27 cellular contexts compared by ENCODE assay signal in the genomic region with DNA sequence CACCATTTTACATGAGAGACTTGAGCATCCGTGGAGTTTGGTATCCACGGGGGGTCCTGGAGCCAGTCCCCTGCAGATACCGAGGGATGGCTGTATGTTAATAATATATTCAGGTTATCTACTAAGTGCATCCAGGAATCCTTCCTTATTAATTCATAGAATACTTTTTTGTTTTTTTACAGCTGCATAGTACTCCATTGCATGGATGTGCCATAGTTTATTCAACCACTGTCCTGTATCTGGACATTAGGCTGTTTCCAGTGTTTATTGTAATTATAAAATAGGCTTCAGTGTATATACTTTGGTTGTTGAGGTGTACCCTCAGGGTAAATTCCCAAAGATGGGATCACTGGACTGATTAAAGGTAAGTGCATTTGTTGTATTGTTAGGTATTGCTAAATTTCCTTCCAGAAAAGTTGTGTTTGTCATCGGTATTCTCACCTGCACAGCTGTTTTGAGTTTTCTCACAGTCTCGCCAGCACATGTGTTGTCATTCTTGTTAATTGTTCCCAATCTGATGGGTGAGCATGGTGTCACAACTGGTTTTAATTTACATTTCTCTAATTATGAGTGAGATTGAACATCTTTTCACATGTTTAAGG.
"Had no signal": no experiment of that assay in that cellular context is flagged by ENCODE, and none has a peak within 500 bp of the region (broad histone marks: within the 10 kb centered on the region; RNA-seq: fewer than 3 reads in every experiment).

No MANE protein-coding gene starts in this region.

- H2AFZ ChIP-seq: hepatocyte, neural progenitor cell, parathyroid adenoma had no signal

- H3K36me3 Mint-ChIP-seq: natural killer cell, type B pancreatic cell had no signal

- H3K4me3 ChIP-seq: hepatocyte, left ventricle myocardium inferior, lung, neural progenitor cell, psoas muscle, right lobe of liver, smooth muscle cell, suprapubic skin, thoracic aorta, tibial artery, uterus had no signal

- H3K27me3 Mint-ChIP-seq: naive B cell; stimulated activated memory B cell treated with anti-CD40 and anti-IgM and Interleukin-4, amounts not matched to agents 10 μg/mL and 1 μg/mL and 100 μg/mL, for 72 hours; stimulated activated naive CD8-positive, alpha-beta T cell treated with anti-CD3 and anti-CD28 coated beads, Interleukin-15, Interleukin-2, amounts not matched to agents 100 ng/mL and 50 ng/mL, for 24 hours; type B pancreatic cell had no signal

- H3K36me3 ChIP-seq: left ventricle myocardium inferior, neural progenitor cell, neutrophil, right lobe of liver, suprapubic skin, thoracic aorta, tibial artery, uterus had no signal

- H3K27ac ChIP-seq: hepatocyte, left ventricle myocardium inferior, neural progenitor cell, neutrophil, parathyroid adenoma, psoas muscle, right lobe of liver, suprapubic skin, thoracic aorta, tibial artery, uterus had no signal

- H3K9me3 ChIP-seq: left ventricle myocardium inferior, neutrophil, psoas muscle, right lobe of liver, suprapubic skin, thoracic aorta, tibial artery, uterus had no signal

- H3K9ac ChIP-seq: neural progenitor cell, parathyroid adenoma had no signal

- H3K27me3 ChIP-seq: hepatocyte, neural progenitor cell, neutrophil, right lobe of liver, suprapubic skin, tibial artery, uterus had no signal

- H3K27ac Mint-ChIP-seq: mesothelial cell of epicardium; natural killer cell; neural progenitor cell; stimulated activated memory B cell treated with anti-CD40 and anti-IgM and Interleukin-4, amounts not matched to agents 10 μg/mL and 1 μg/mL and 100 μg/mL, for 72 hours; stimulated activated naive CD8-positive, alpha-beta T cell treated with anti-CD3 and anti-CD28 coated beads, Interleukin-15, Interleukin-2, amounts not matched to agents 100 ng/mL and 50 ng/mL, for 24 hours; type B pancreatic cell had no signal

- H3K4me1 ChIP-seq: parathyroid adenoma, right lobe of liver, suprapubic skin, tibial artery, uterus had no signal

- DNase-seq: islet precursor cell; left ventricle myocardium inferior; mesendoderm; naive B cell; natural killer cell; nephron progenitor cell; occipital lobe; psoas muscle; right lobe of liver; stimulated activated CD4-positive, alpha-beta T cell treated with anti-CD3 and anti-CD28 coated beads, Interleukin-1b, Interleukin-23, amount 100 ng/mL, for 48 hours; stimulated activated CD4-positive, alpha-beta T cell treated with anti-CD3 and anti-CD28 coated beads, Interleukin-2, amount 100 ng/mL, for 48 hours; stimulated activated CD4-positive, alpha-beta T cell treated with anti-CD3 and anti-CD28 coated beads, Interleukin-4, amount 100 ng/mL, for 4 hours; stimulated activated CD8-positive, alpha-beta memory T cell treated with anti-CD3 and anti-CD28 coated beads, Interleukin-4, amount 100 ng/mL, for 48 hours; tibial artery; uterus had no signal

- ATAC-seq: natural killer cell; psoas muscle; right lobe of liver; stimulated activated memory B cell treated with anti-CD40 and anti-IgM and Interleukin-4, amounts not matched to agents 10 μg/mL and 1 μg/mL and 100 μg/mL, for 72 hours had no signal

- H3K4me3 Mint-ChIP-seq: mesothelial cell of epicardium; naive B cell; natural killer cell; nephron progenitor cell; neural progenitor cell; stimulated activated memory B cell treated with anti-CD40 and anti-IgM and Interleukin-4, amounts not matched to agents 10 μg/mL and 1 μg/mL and 100 μg/mL, for 72 hours; stimulated activated naive CD8-positive, alpha-beta T cell treated with anti-CD3 and anti-CD28 coated beads, Interleukin-15, Interleukin-2, amounts not matched to agents 100 ng/mL and 50 ng/mL, for 24 hours; type B pancreatic cell had no signal

- H3K4me2 ChIP-seq: hepatocyte, neural progenitor cell, smooth muscle cell had no signal

- H3K9me3 Mint-ChIP-seq: mesothelial cell of epicardium; natural killer cell; nephron progenitor cell; neural progenitor cell; stimulated activated memory B cell treated with anti-CD40 and anti-IgM and Interleukin-4, amounts not matched to agents 10 μg/mL and 1 μg/mL and 100 μg/mL, for 72 hours; stimulated activated naive CD8-positive, alpha-beta T cell treated with anti-CD3 and anti-CD28 coated beads, Interleukin-15, Interleukin-2, amounts not matched to agents 100 ng/mL and 50 ng/mL, for 24 hours; type B pancreatic cell had no signal

- H3K79me2 ChIP-seq: hepatocyte, parathyroid adenoma had no signal
